In genomic region chr16:3098459-3099394, GRCh38 we compare ENCODE assay signal across 12 cellular contexts. TPM values are rescaled to one million over a fixed set of nuclear protein-coding genes. Genes with fewer than 3 reads are reported as not detected.
DNase-seq lines count a peak whose midpoint lies in the region; ATAC-seq and TF ChIP-seq lines count a peak whose summit lies in the region.
"Had no signal": no experiment of that assay in that cellular context is flagged by ENCODE, and none has a peak within 500 bp of the region (broad histone marks: within the 10 kb centered on the region; RNA-seq: fewer than 3 reads in every experiment).

ZSCAN10 (minus strand) TSS chr16:3099294; CDS start chr16:3092937, 6,357 bp downstream.

- no peak for TF ChIP-seq CTCF in ascending aorta (IDR thresholded peaks at IDR 0.05)
- TF ChIP-seq CTCF in left lung (IDR thresholded peaks at IDR 0.05): no peak
- no peak for TF ChIP-seq CTCF in type B pancreatic cell (conservative IDR thresholded peaks at IDR 0.05)

- H3K27ac Mint-ChIP-seq in activated naive CD4-positive, alpha-beta T cell treated with anti-CD3 and anti-CD28 coated beads, Interleukin-2, amount 50 U/mL, for 24 hours: peak within 1 kb of the TSS; percentile 89
- H3K27ac Mint-ChIP-seq in type B pancreatic cell: peak within 1 kb of the TSS; percentile 54

- H3K27me3 ChIP-seq in ascending aorta (no peaks in the 10 kb centered on the region), left lung (no peaks in the 10 kb centered on the region)
- H3K27me3 ChIP-seq: colonic mucosa, uterus had no signal

- no peaks in the 10 kb centered on the region for H3K9me3 Mint-ChIP-seq in activated naive CD4-positive, alpha-beta T cell treated with anti-CD3 and anti-CD28 coated beads, Interleukin-2, amount 50 U/mL, for 24 hours
- no peaks in the 10 kb centered on the region for H3K9me3 Mint-ChIP-seq in type B pancreatic cell

- H3K27ac ChIP-seq in ascending aorta (no peak within 1 kb of the TSS), left lung (peak within 1 kb of the TSS in 1 of 2 donors; percentile 60)
- H3K27ac ChIP-seq: colonic mucosa, uterus had no signal

- peaks cover 64% of the 10 kb centered on the region for H3K4me1 Mint-ChIP-seq in activated naive CD4-positive, alpha-beta T cell treated with anti-CD3 and anti-CD28 coated beads, Interleukin-2, amount 50 U/mL, for 24 hours
- H3K4me1 Mint-ChIP-seq in type B pancreatic cell (ENCODE audit: unreplicated experiment): peaks cover 23% of the 10 kb centered on the region

- no peaks in the 10 kb centered on the region for H3K36me3 Mint-ChIP-seq in activated naive CD4-positive, alpha-beta T cell treated with anti-CD3 and anti-CD28 coated beads, Interleukin-2, amount 50 U/mL, for 24 hours
- no peaks in the 10 kb centered on the region for H3K36me3 Mint-ChIP-seq in type B pancreatic cell

- H3K4me3 Mint-ChIP-seq in activated naive CD4-positive, alpha-beta T cell treated with anti-CD3 and anti-CD28 coated beads, Interleukin-2, amount 50 U/mL, for 24 hours: peak within 1 kb of the TSS; percentile 73
- H3K4me3 Mint-ChIP-seq in type B pancreatic cell: peak within 1 kb of the TSS; percentile 86

- no peak for DNase-seq in activated naive CD4-positive, alpha-beta T cell treated with Interleukin-2 at 50 U/mL for 16 hours
- DNase-seq in ascending aorta (ENCODE audit: low spot score in 2 of 2) (no peak), left lung (no peak), type B pancreatic cell (ENCODE audit: extremely low spot score, unreplicated experiment) (no peak), NAMALWA (ENCODE audit: low spot score) (no peak), retina (no peak)
- DNase-seq: colonic mucosa, DMS79, Karpas-422, uterus had no signal

- ATAC-seq in left lung (no peak), HG03025 (IDR thresholded peaks at IDR 0.05; ENCODE audit: low FRiP score, unreplicated experiment) (no peak)

- H3K4me1 ChIP-seq in ascending aorta: peaks cover 0 to 6% of the 10 kb centered on the region in 2 donors
- H3K4me1 ChIP-seq in left lung: peaks cover 10 to 45% of the 10 kb centered on the region in 2 donors
- H3K4me1 ChIP-seq: colonic mucosa, uterus had no signal

- H3K4me3 ChIP-seq in ascending aorta (peak within 1 kb of the TSS; percentile 26 to 38), left lung (peak within 1 kb of the TSS; percentile 13 to 29)
- H3K4me3 ChIP-seq: colonic mucosa, uterus had no signal

- no peaks in the 10 kb centered on the region for H3K9me3 ChIP-seq in ascending aorta
- H3K9me3 ChIP-seq in left lung: no peaks in the 10 kb centered on the region
- H3K9me3 ChIP-seq: colonic mucosa, uterus had no signal

- intact Hi-C loops in ascending aorta (cut with DNase I): loop anchor here (5.0 kb wide), 1 partner anchor 36 kb away; no protein-coding TSS in a partner anchor
- intact Hi-C loops in left lung (cut with DNase I): no loop called here

- no peaks in the 10 kb centered on the region for H3K36me3 ChIP-seq in ascending aorta
- H3K36me3 ChIP-seq in left lung: no peaks in the 10 kb centered on the region
- H3K36me3 ChIP-seq: colonic mucosa, uterus had no signal

- no peaks in the 10 kb centered on the region for H3K27me3 Mint-ChIP-seq in activated naive CD4-positive, alpha-beta T cell treated with anti-CD3 and anti-CD28 coated beads, Interleukin-2, amount 50 U/mL, for 24 hours
- peaks cover 56% of the 10 kb centered on the region for H3K27me3 Mint-ChIP-seq in type B pancreatic cell

RNA-seq across cellular contexts. Expression of gene ZSCAN10, which starts in this region (rescaled TPM):
- total RNA-seq in ascending aorta: not detected
- total RNA-seq in left lung: not detected
- total RNA-seq in type B pancreatic cell (ENCODE audit: low replicate concordance): not detected in 2 replicates
- total RNA-seq: uterus had no signal
